Comparison of ENCODE assay signal across 10 cellular contexts in the genomic region with DNA sequence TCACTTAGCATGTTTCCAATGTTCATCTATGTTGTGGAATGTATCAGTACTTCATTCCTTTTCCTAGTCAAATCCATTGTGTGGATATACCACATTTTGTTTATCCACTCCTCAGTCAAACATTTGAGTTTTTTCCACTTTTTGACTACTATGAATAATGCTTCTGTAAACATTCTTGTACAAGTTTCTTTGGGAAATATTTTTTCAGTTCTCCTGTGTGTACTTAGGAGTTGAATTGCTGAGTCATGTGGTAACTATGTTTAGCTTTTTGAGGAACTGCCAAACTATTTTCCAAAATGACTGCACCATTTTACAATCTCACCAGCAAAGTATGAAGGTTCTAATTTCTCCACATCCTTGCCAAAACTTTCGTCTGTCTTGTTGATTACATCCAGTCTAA.
DNase-seq lines count a peak whose midpoint lies in the region; ATAC-seq lines count a peak whose summit lies in the region.
"Had no signal": no experiment of that assay in that cellular context is flagged by ENCODE, and none has a peak within 500 bp of the region (broad histone marks: within the 10 kb centered on the region; RNA-seq: fewer than 3 reads in every experiment).

No MANE protein-coding gene starts in this region.

- intact Hi-C loops in Right ventricle myocardium inferior (cut with DNase I) = no loop called here
- intact Hi-C loops in cardiac septum (cut with DNase I) = loop anchor here (10.0 kb wide), 1 partner anchor 230 kb away; no protein-coding TSS in a partner anchor
- intact Hi-C loops in aorta (cut with DNase I) = loop anchor here (5.0 kb wide), 2 partner anchors 223 to 228 kb away; a partner anchor contains a TSS

- DNase-seq in Right ventricle myocardium inferior (ENCODE audit: missing footprints) (no peak), cardiac septum (ENCODE audit: low spot score) (no peak), cerebellar cortex (ENCODE audit: low spot score) (peak; percentile 9), left lobe of liver (ENCODE audit: low spot score) (no peak), aorta (no peak), NCI-H187 (lab: John Stamatoyannopoulos, UW) (no peak)
- DNase-seq: CD4-positive, CD25-positive, alpha-beta regulatory T cell; NCI-H1105 treated with DMSO at 0.1 percent for 48 hours had no signal

- H3K9me3 ChIP-seq in aorta (ENCODE audit: control insufficient read depth, low read length) = no peaks in the 10 kb centered on the region

- peaks cover 0 to 4% of the 10 kb centered on the region in 2 donors for H3K4me1 ChIP-seq in aorta (ENCODE audit: control insufficient read depth in 1 of 2, insufficient read depth in 2 of 2, low read length in 2 of 2)

- no peaks in the 10 kb centered on the region for H3K36me3 ChIP-seq in aorta (ENCODE audit: control insufficient read depth in 1 of 2, insufficient read depth in 2 of 2, low read length in 1 of 2)

- WGBS in aorta, 2 donors = 0% methylated on average over 1 of the region's 1 CpG

- no peak overlapping the region for H3K27ac ChIP-seq in aorta (ENCODE audit: low read depth in 1 of 2, low read length in 2 of 2)

- no peaks in the 10 kb centered on the region for H3K27me3 ChIP-seq in aorta (ENCODE audit: control insufficient read depth in 1 of 2, insufficient read depth in 2 of 2, low read length in 1 of 2)

- H3K4me3 ChIP-seq in aorta (ENCODE audit: low read length in 2 of 2) = no peak overlapping the region

- peak; percentile 62 for ATAC-seq in Right ventricle myocardium inferior
- peak; percentile 51 for ATAC-seq in left lobe of liver
- peak; percentile 84 for ATAC-seq in aorta (ENCODE audit: low FRiP score)
- no peak for ATAC-seq in HG03175 (IDR thresholded peaks at IDR 0.05; ENCODE audit: unreplicated experiment)
- no peak for ATAC-seq in HG03280 (IDR thresholded peaks at IDR 0.05; ENCODE audit: unreplicated experiment)

Comparison
In these comparisons a context has a peak if more than half of its experiments do, and no peak if none do; other contexts are left out.
1. ATAC-seq: peak in Right ventricle myocardium inferior (single experiment), left lobe of liver (single experiment) and aorta (single experiment); none in HG03175 (single experiment) and HG03280 (single experiment).